ENCODE assay signal across 18 cellular contexts in genomic region chr2:24858996-24859395, GRCh38.
"Had no signal": no experiment of that assay in that cellular context is flagged by ENCODE, and none has a peak within 500 bp of the region (broad histone marks: within the 10 kb centered on the region; RNA-seq: fewer than 3 reads in every experiment).

No MANE protein-coding gene starts in this region.

- H3K9me3 ChIP-seq: SK-N-SH had no signal

- H3K27ac ChIP-seq: KMS-11 had no signal

- DNase-seq: Kasumi-1, MM.1S, NCI-H1092 treated with DMSO at 0.1 percent for 48 hours, NCI-H1436, NCI-H187, NCI-H2029, NCI-H2081 treated with DMSO at 0.1 percent for 48 hours, NCI-H2171, NCI-H226, NCI-H446, NCI-H510A, NCI-H524 treated with DMSO at 0.1 percent for 48 hours, NCI-H69, RPMI8226, SHP77, SK-N-SH had no signal

- H3K4me2 ChIP-seq: KMS-11, SK-N-SH had no signal

- H3K9ac ChIP-seq: KMS-11, SK-N-SH had no signal

- ATAC-seq: K562 had no signal

- H3K4me3 ChIP-seq: K562 had no signal
